24 cellular contexts compared by ENCODE assay signal in the genomic region with DNA sequence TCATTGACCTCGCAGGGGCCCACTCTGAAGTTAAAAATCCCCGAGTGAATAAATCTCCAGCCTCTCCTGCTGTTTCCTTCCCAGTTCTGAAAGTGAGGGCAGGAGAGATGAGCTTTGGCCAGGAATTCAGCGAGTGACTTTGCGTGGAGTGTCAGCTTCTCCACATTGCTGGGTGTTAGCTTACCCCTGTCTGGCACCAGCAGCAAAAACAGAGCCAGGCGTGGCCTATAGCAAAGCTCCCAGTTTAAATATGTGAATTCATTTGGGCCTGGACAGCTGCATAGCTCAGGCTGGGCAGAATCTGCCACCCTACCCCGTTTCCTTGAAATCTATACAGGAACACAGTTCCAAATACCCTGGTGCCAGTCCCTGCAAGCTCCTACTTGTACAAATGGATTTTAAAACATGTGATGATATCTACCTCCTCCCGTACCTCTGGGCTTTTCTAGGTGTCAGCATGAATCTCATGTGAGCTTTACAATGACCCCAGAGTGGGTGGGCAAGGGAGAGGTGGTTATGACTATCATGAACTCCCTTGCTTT. TPM values are rescaled to one million over a fixed set of nuclear protein-coding genes. Genes with fewer than 3 reads are reported as not detected.
DNase-seq lines count a peak whose midpoint lies in the region; ATAC-seq and TF ChIP-seq lines count a peak whose summit lies in the region.
"Had no signal": no experiment of that assay in that cellular context is flagged by ENCODE, and none has a peak within 500 bp of the region (broad histone marks: within the 10 kb centered on the region; RNA-seq: fewer than 3 reads in every experiment).

No MANE protein-coding gene starts in this region.

- WGBS in tibial nerve, 2 donors: 39 to 49% methylated on average over 7 of the region's 7 CpGs

- intact Hi-C loops in Right ventricle myocardium superior (cut with DNase I): no loop called here

- DNase-seq in adipocyte (ENCODE audit: low read depth) (no peak), Right ventricle myocardium superior (no peak), myocyte (ENCODE audit: low read depth) (peak; percentile 43), tibial nerve (ENCODE audit: low spot score in 2 of 2) (no peak), dedifferentiated amniotic fluid mesenchymal stem cell (ENCODE audit: extremely low spot score) (no peak)
- DNase-seq in activated CD4-positive, alpha-beta T cell treated with anti-CD3 and anti-CD28 coated beads, Interleukin-2, amount 50 U/mL, for 4 hours: no peak
- DNase-seq: activated CD8-positive, alpha-beta T cell treated with anti-CD3 and anti-CD28 coated beads, Interleukin-2, amount 10 ng/mL, durations not matched to agents 7 days and 5 days; activated naive CD4-positive, alpha-beta T cell treated with anti-CD3 and anti-CD28 coated beads for 36 hours; activated T-cell treated with anti-CD3 and anti-CD28 coated beads, Interleukin-2, amount 50 U/mL, for 24 hours; anterior cingulate cortex; CD4-positive, CD25-positive, alpha-beta regulatory T cell; endodermal cell; HCEC 1CT; MG63; NCI-H1694 treated with DMSO at 0.1 percent for 48 hours; NCI-H774; PC-3; retina; stimulated activated naive CD8-positive, alpha-beta T cell treated with anti-CD3 and anti-CD28 coated beads, Interleukin-15, Interleukin-2, amounts not matched to agents 100 U/mL and 50 U/mL, for 24 hours had no signal

- no peaks in the 10 kb centered on the region for H3K9me3 ChIP-seq in adipocyte (ENCODE audit: control insufficient read depth, low read length)
- H3K9me3 ChIP-seq in stomach smooth muscle (ENCODE audit: control insufficient read depth in 2 of 2, low read length in 2 of 2): no peaks in the 10 kb centered on the region
- no peaks in the 10 kb centered on the region for H3K9me3 ChIP-seq in tibial nerve
- H3K9me3 ChIP-seq: MG63 had no signal

- TF ChIP-seq POLR2A in tibial nerve (IDR thresholded peaks at IDR 0.05): no peak

- H3K36me3 ChIP-seq in adipocyte (ENCODE audit: control insufficient read depth, insufficient read depth, low read length, severe bottlenecking) (peaks cover 63% of the 10 kb centered on the region), stomach smooth muscle (ENCODE audit: control insufficient read depth in 2 of 2, insufficient read depth in 2 of 2, low read length in 2 of 2) (peaks cover 3 to 4% of the 10 kb centered on the region in 2 donors), tibial nerve (peaks cover 0 to 8% (median 0%) of the 10 kb centered on the region in 3 donors)

- ATAC-seq in Right ventricle myocardium superior (ENCODE audit: poor library complexity) (peak; percentile 44), HG03097 (IDR thresholded peaks at IDR 0.05; ENCODE audit: low FRiP score, unreplicated experiment) (no peak)
- ATAC-seq: activated CD8-positive, alpha-beta T cell treated with anti-CD3 and anti-CD28 coated beads, Interleukin-2, amount 10 ng/mL, durations not matched to agents 7 days and 5 days; PC-3; stimulated activated naive CD8-positive, alpha-beta T cell treated with anti-CD3 and anti-CD28 coated beads, Interleukin-15, Interleukin-2, amounts not matched to agents 100 U/mL and 50 U/mL, for 24 hours; WTC11 had no signal

- H3K4me3 ChIP-seq in adipocyte (ENCODE audit: low read length): no peak overlapping the region
- H3K4me3 ChIP-seq in stomach smooth muscle (ENCODE audit: low read length in 2 of 2): peak overlapping the region in 1 of 2 donors; percentile 35
- H3K4me3 ChIP-seq in tibial nerve: no peak overlapping the region
- H3K4me3 ChIP-seq: MG63 had no signal

- H3K9ac ChIP-seq in adipocyte (ENCODE audit: low read length) (peak overlapping the region; percentile 20), stomach smooth muscle (ENCODE audit: low read length in 2 of 2) (peak overlapping the region; percentile 13 to 25)

- H3K4me1 ChIP-seq in adipocyte (ENCODE audit: control insufficient read depth, insufficient read depth, low read length) (peaks cover 17% of the 10 kb centered on the region), stomach smooth muscle (ENCODE audit: control insufficient read depth, insufficient read depth, low read length) (peaks cover 79% of the 10 kb centered on the region), tibial nerve (peaks cover 0 to 97% (median 69%) of the 10 kb centered on the region in 4 donors)

- no peak for TF ChIP-seq EP300 in tibial nerve (IDR thresholded peaks at IDR 0.05)

- H3K27me3 ChIP-seq in adipocyte (replicated peaks; ENCODE audit: control insufficient read depth, insufficient read depth, low read length): no peaks in the 10 kb centered on the region
- H3K27me3 ChIP-seq in stomach smooth muscle (ENCODE audit: control insufficient read depth in 1 of 2, insufficient read depth in 2 of 2, low read length in 2 of 2): no peaks in the 10 kb centered on the region
- H3K27me3 ChIP-seq in tibial nerve: no peaks in the 10 kb centered on the region
- H3K27me3 ChIP-seq: MG63 had no signal

- peak overlapping the region; percentile 67 for H3K27ac ChIP-seq in stomach smooth muscle (ENCODE audit: low read length)
- H3K27ac ChIP-seq in tibial nerve: peak overlapping the region in 2 of 4 donors; percentile 72 to 80
- H3K27ac ChIP-seq: HL-60 had no signal

- no peak for TF ChIP-seq CTCF in tibial nerve (IDR thresholded peaks at IDR 0.05)

RNA-seq across cellular contexts. Expression of a gene that starts 25.6 kb away (rescaled TPM):
- total RNA-seq in Right ventricle myocardium superior: 266 TPM
- total RNA-seq in myocyte: 4.0 and 5.2 TPM in 2 replicates
- 1,125 TPM for polyA plus RNA-seq in myocyte (2012)
- 1,000 to 10,000 TPM in 1 of 4 donors, 100 to 1,000 TPM in 3; 300 to 1,106 (median 939) TPM for total RNA-seq in tibial nerve
- total RNA-seq: activated CD8-positive, alpha-beta T cell treated with anti-CD3 and anti-CD28 coated beads, Interleukin-2, amount 10 ng/mL, durations not matched to agents 7 days and 5 days; activated naive CD4-positive, alpha-beta T cell treated with anti-CD3 and anti-CD28 coated beads for 36 hours; PC-3 had no signal
- polyA plus RNA-seq: CD4-positive, CD25-positive, alpha-beta regulatory T cell; IgD-negative memory B cell had no signal

Comparison
In these comparisons a context has a peak if more than half of its experiments do, and no peak if none do; other contexts are left out.
1. RNA of a gene that starts 25.6 kb away (total RNA-seq): 300 to 1,106 TPM in tibial nerve and 266 TPM in Right ventricle myocardium superior (single experiment); 4.0 to 5.2 TPM in myocyte; every median in the first group is over 10 times any median in the second.